13 cellular contexts compared by ENCODE assay signal in the genomic region with DNA sequence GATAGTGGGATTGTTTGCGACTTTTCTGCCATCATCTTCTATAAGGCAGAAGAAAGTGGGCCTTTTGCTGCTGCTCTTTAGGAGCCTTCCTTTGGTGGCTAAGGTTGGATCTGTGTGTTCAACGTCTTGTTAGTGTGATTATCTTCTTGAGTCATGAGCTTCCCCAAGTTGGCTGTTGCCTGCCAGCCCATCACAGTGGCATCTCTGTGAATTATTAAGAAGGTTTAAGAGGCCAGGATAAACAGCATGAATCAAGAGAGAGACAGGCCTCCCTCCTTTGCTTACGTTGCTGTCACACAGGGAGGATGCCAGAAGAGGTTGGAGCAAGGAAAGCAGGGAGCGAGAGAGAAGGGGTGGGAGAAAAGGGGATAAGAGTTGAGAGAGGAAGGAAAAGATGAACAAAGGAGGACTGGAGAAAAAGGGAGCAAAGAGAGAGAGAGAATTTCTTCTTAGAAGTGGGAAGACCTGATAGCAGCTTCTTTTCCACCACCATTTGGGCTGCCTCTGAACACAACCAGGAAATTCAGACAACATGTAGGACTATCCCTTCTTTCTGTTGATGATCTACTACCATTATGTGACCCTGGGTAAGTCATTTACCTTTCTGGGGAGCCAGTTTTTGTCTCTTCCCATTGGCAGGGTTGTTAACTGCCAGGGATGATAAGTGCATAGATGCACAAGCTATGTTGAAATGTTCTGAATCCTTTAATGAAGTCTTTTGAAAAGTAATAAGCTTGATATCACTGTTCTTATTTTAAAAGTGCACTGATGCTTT.
"Had no signal": no experiment of that assay in that cellular context is flagged by ENCODE, and none has a peak within 500 bp of the region (broad histone marks: within the 10 kb centered on the region; RNA-seq: fewer than 3 reads in every experiment).

No MANE protein-coding gene starts in this region.

- H3K27me3 ChIP-seq: adrenal gland, brain microvascular endothelial cell had no signal

- H3K27ac ChIP-seq: adrenal gland, brain microvascular endothelial cell had no signal

- DNase-seq: activated CD4-positive, alpha-beta T cell treated with anti-CD3 and anti-CD28 coated beads, Interleukin-2, amount 50 U/mL, for 1 hour; activated naive CD4-positive, alpha-beta T cell treated with anti-CD3 and anti-CD28 coated beads, Interleukin-2, amount 10 ng/mL, durations not matched to agents 7 days and 5 days; adrenal gland; brain microvascular endothelial cell; endodermal cell; foreskin fibroblast; immature natural killer cell; mammary epithelial cell; mucosa of descending colon; naive thymus-derived CD8-positive, alpha-beta T cell; nucleus accumbens; stimulated activated CD4-positive, alpha-beta T cell treated with anti-CD3 and anti-CD28 coated beads, Interleukin-15, amount 100 ng/mL, for 24 hours had no signal

- H3K4me3 ChIP-seq: adrenal gland, mucosa of descending colon had no signal

- FAIRE-seq: urothelium cell line had no signal

- H3K4me1 ChIP-seq: adrenal gland had no signal

- H3K36me3 ChIP-seq: adrenal gland, brain microvascular endothelial cell had no signal

- H3K9me3 ChIP-seq: adrenal gland, mucosa of descending colon had no signal
